Comparison of ENCODE assay signal across 29 cellular contexts in the genomic region with DNA sequence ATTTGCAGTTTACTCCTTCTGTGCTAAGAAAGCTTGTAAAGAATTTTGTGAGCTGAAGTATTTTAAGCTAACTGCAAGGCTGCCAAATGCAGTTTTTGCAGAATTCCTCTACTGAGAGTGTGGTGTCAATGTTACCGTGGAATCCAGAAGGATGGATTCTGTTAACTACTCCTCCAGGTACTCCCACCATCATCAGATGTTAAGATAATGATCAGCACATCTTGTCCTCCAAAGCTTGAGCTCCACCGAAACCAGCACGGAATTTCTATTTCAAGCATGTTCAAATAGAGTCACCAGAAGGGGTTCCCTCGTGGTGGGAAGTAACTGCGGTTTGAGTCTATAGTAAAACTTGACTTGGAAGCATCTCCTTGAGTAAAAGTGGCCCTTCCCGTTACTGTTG.
"Had no signal": no experiment of that assay in that cellular context is flagged by ENCODE, and none has a peak within 500 bp of the region (broad histone marks: within the 10 kb centered on the region; RNA-seq: fewer than 3 reads in every experiment).

No MANE protein-coding gene starts in this region.

- H3K4me3 Mint-ChIP-seq: activated B cell treated with CpG ODN at 0.5 μM for 24 hours; activated CD4-positive, alpha-beta memory T cell treated with anti-CD3 and anti-CD28 coated beads, Interleukin-2, amount 10 ng/mL, durations not matched to agents 7 days and 5 days; activated CD4-positive, alpha-beta T cell treated with anti-CD3 and anti-CD28 coated beads, Interleukin-2, amount 10 ng/mL, durations not matched to agents 7 days and 5 days; activated naive CD4-positive, alpha-beta T cell treated with anti-CD3 and anti-CD28 coated beads, Interleukin-2, amount 10 ng/mL, durations not matched to agents 7 days and 5 days; activated naive CD8-positive, alpha-beta T cell treated with anti-CD3 and anti-CD28 coated beads, Interleukin-2, amount 10 ng/mL, durations not matched to agents 7 days and 5 days; activated T-cell treated with anti-CD3 and anti-CD28 coated beads, Interleukin-2, amount 50 U/mL, for 24 hours; activated T-cell treated with anti-CD3 and anti-CD28 coated beads, Interleukin-2, amount 50 U/mL, for 72 hours; central memory CD8-positive, alpha-beta T cell had no signal

- H3K9me3 ChIP-seq: esophagus squamous epithelium, gastroesophageal sphincter, heart right ventricle had no signal

- H3K4me1 Mint-ChIP-seq: activated B cell treated with CpG ODN at 0.5 μM for 24 hours; activated CD4-positive, alpha-beta memory T cell treated with anti-CD3 and anti-CD28 coated beads, Interleukin-2, amount 10 ng/mL, durations not matched to agents 7 days and 5 days; activated CD4-positive, alpha-beta T cell treated with anti-CD3 and anti-CD28 coated beads, Interleukin-2, amount 10 ng/mL, durations not matched to agents 7 days and 5 days; activated naive CD4-positive, alpha-beta T cell treated with anti-CD3 and anti-CD28 coated beads, Interleukin-2, amount 10 ng/mL, durations not matched to agents 7 days and 5 days; activated naive CD8-positive, alpha-beta T cell treated with anti-CD3 and anti-CD28 coated beads, Interleukin-2, amount 10 ng/mL, durations not matched to agents 7 days and 5 days; central memory CD8-positive, alpha-beta T cell had no signal

- H3K36me3 Mint-ChIP-seq: activated naive CD4-positive, alpha-beta T cell treated with anti-CD3 and anti-CD28 coated beads, Interleukin-2, amount 10 ng/mL, durations not matched to agents 7 days and 5 days; activated naive CD4-positive, alpha-beta T cell treated with anti-CD3 and anti-CD28 coated beads, Interleukin-2, amount 50 U/mL, for 72 hours; activated naive CD8-positive, alpha-beta T cell treated with anti-CD3 and anti-CD28 coated beads, Interleukin-2, amount 10 ng/mL, durations not matched to agents 7 days and 5 days had no signal

- DNase-seq: activated B cell treated with CpG ODN at 0.5 μM for 24 hours; activated CD4-positive, alpha-beta memory T cell treated with anti-CD3 and anti-CD28 coated beads, Interleukin-2, amount 10 ng/mL, durations not matched to agents 7 days and 5 days; activated CD4-positive, alpha-beta T cell treated with anti-CD3 and anti-CD28 coated beads for 1 hour; activated CD4-positive, alpha-beta T cell treated with anti-CD3 and anti-CD28 coated beads for 4 hours; activated CD4-positive, alpha-beta T cell treated with anti-CD3 and anti-CD28 coated beads, Interleukin-2, amount 10 ng/mL, durations not matched to agents 7 days and 5 days; activated CD4-positive, alpha-beta T cell treated with anti-CD3 and anti-CD28 coated beads, Interleukin-2, amount 50 U/mL, for 4 hours; activated CD8-positive, alpha-beta memory T cell treated with anti-CD3 and anti-CD28 coated beads, Interleukin-2, amount 50 U/mL, for 48 hours; activated gamma-delta T cell; activated naive CD4-positive, alpha-beta T cell; activated naive CD4-positive, alpha-beta T cell treated with anti-CD3 and anti-CD28 coated beads, Interleukin-2, amount 10 ng/mL, durations not matched to agents 7 days and 5 days; activated naive CD8-positive, alpha-beta T cell treated with anti-CD3 and anti-CD28 coated beads, Interleukin-2, amount 10 ng/mL, durations not matched to agents 7 days and 5 days; activated T-cell treated with anti-CD3 and anti-CD28 coated beads for 4 hours; activated T-cell treated with anti-CD3 and anti-CD28 coated beads, Interleukin-2, amount 50 U/mL, for 24 hours; activated T-cell treated with anti-CD3 and anti-CD28 coated beads, Interleukin-2, amount 50 U/mL, for 72 hours; amniotic stem cell; brain microvascular endothelial cell; cortex of kidney; dermis blood vessel endothelial cell; effector CD4-positive, alpha-beta T cell; esophagus squamous epithelium; foreskin melanocyte; heart right ventricle; T-helper 1 cell; T-helper 2 cell; WERI-Rb-1 had no signal

- H3K27ac Mint-ChIP-seq: activated B cell treated with CpG ODN at 0.5 μM for 24 hours; activated CD4-positive, alpha-beta memory T cell treated with anti-CD3 and anti-CD28 coated beads, Interleukin-2, amount 10 ng/mL, durations not matched to agents 7 days and 5 days; activated CD4-positive, alpha-beta T cell treated with anti-CD3 and anti-CD28 coated beads, Interleukin-2, amount 10 ng/mL, durations not matched to agents 7 days and 5 days; activated naive CD4-positive, alpha-beta T cell treated with anti-CD3 and anti-CD28 coated beads, Interleukin-2, amount 10 ng/mL, durations not matched to agents 7 days and 5 days; activated naive CD4-positive, alpha-beta T cell treated with anti-CD3 and anti-CD28 coated beads, Interleukin-2, amount 50 U/mL, for 72 hours; activated naive CD8-positive, alpha-beta T cell treated with anti-CD3 and anti-CD28 coated beads, Interleukin-2, amount 10 ng/mL, durations not matched to agents 7 days and 5 days; activated T-cell treated with anti-CD3 and anti-CD28 coated beads, Interleukin-2, amount 50 U/mL, for 24 hours; activated T-cell treated with anti-CD3 and anti-CD28 coated beads, Interleukin-2, amount 50 U/mL, for 72 hours had no signal

- H3K27ac ChIP-seq: brain microvascular endothelial cell, epithelial cell of prostate, esophagus squamous epithelium, gastroesophageal sphincter, heart right ventricle, WERI-Rb-1 had no signal

- ATAC-seq: activated naive CD4-positive, alpha-beta T cell treated with anti-CD3 and anti-CD28 coated beads, Interleukin-2, amount 50 U/mL, for 72 hours; activated T-cell treated with anti-CD3 and anti-CD28 coated beads, Interleukin-2, amount 50 U/mL, for 72 hours; gastroesophageal sphincter; heart right ventricle had no signal
